9 cellular contexts compared by ENCODE assay signal in genomic region chr1:204829133-204829532, GRCh38. TPM values are rescaled to one million over a fixed set of nuclear protein-coding genes. Genes with fewer than 3 reads are reported as not detected.
DNase-seq lines count a peak whose midpoint lies in the region; ATAC-seq, FAIRE-seq and TF ChIP-seq lines count a peak whose summit lies in the region.
"Had no signal": no experiment of that assay in that cellular context is flagged by ENCODE, and none has a peak within 500 bp of the region (broad histone marks: within the 10 kb centered on the region; RNA-seq: fewer than 3 reads in every experiment).

No MANE protein-coding gene starts in this region.

- H3K4me2 ChIP-seq in A549, result peak overlapping the region; percentile 70; the same call in 2 of the 3 replicates
- H3K4me2 ChIP-seq in neural cell (ENCODE audit: low read length), result peak overlapping the region; percentile 98

- H3F3A ChIP-seq in neural cell (ENCODE audit: insufficient read depth, low read length, poor library complexity, severe bottlenecking), result no peaks in the 10 kb centered on the region

- no peak overlapping the region for H3K27ac ChIP-seq in A549
- H3K27ac ChIP-seq in HUES48 (ENCODE audit: low read depth, low read length), result no peak overlapping the region
- no peak overlapping the region for H3K27ac ChIP-seq in endodermal cell (ENCODE audit: low read depth, low read length)
- H3K27ac ChIP-seq in neural cell (ENCODE audit: low read length), result peak overlapping the region; percentile 68

- no peak for TF ChIP-seq EP300 in A549 (IDR thresholded peaks at IDR 0.05)
- no peak for TF ChIP-seq EP300 in neural cell (conservative IDR thresholded peaks at IDR 0.05; ENCODE audit: poor library complexity, severe bottlenecking)

- H4K20me1 ChIP-seq in neural cell (ENCODE audit: insufficient read depth), result peaks cover 4% of the 10 kb centered on the region

- WGBS in A549 (ENCODE audit: missing lambda C conversion rate), result 80% methylated on average over 5 of the region's 5 CpGs
- 0 to 33% methylated on average over 2 to 5 of the region's 5 CpGs for WGBS in endodermal cell (ENCODE audit: insufficient coverage in 1 of 2, insufficient read length in 1 of 2), 2 experiments

- CTCF ChIA-PET in A549 (lab: Yijun Ruan, JAX), result interaction anchor here (0.7 to 19.3 kb wide), 3 partner anchors 8 to 18 kb away, joined by 3 to 272 read pairs (median 3); no protein-coding TSS in a partner anchor

- H3K36me3 ChIP-seq in HUES48 (ENCODE audit: control insufficient read depth, insufficient read depth, low read length) (no peaks in the 10 kb centered on the region), endodermal cell (ENCODE audit: control insufficient read depth, insufficient read depth, low read length) (no peaks in the 10 kb centered on the region), neural cell (ENCODE audit: insufficient read depth, low read length) (no peaks in the 10 kb centered on the region)

- H3K9ac ChIP-seq in HUES48 (ENCODE audit: low read depth, low read length), result no peak overlapping the region
- H3K9ac ChIP-seq in endodermal cell (ENCODE audit: extremely low read depth, low read length, poor library complexity, severe bottlenecking), result peak overlapping the region; percentile 20
- H3K9ac ChIP-seq in neural cell (ENCODE audit: low read length), result peak overlapping the region; percentile 91

- no peak for TF ChIP-seq POLR2A in A549 (IDR thresholded peaks at IDR 0.05; ENCODE audit: low read length)

- FAIRE-seq in A549 (lab: Jason Lieb, UNC), result no peak

- H3K4me1 ChIP-seq in A549, result no peaks in the 10 kb centered on the region; the same call in 2 of the 3 replicates
- H3K4me1 ChIP-seq in HUES48 (ENCODE audit: control insufficient read depth, insufficient read depth, low read length), result peaks cover 19% of the 10 kb centered on the region
- no peaks in the 10 kb centered on the region for H3K4me1 ChIP-seq in endodermal cell (ENCODE audit: control insufficient read depth, insufficient read depth, low read length)

- peak overlapping the region; percentile 51 for H2AFZ ChIP-seq in neural cell (ENCODE audit: low read depth, low read length)

- ATAC-seq in A549 (no peak), GM19324 (IDR thresholded peaks at IDR 0.05; ENCODE audit: low FRiP score, unreplicated experiment) (no peak), GM18868 (IDR thresholded peaks at IDR 0.05; ENCODE audit: unreplicated experiment) (no peak)

- H3K9me3 ChIP-seq in A549 (no peaks in the 10 kb centered on the region), HUES48 (ENCODE audit: control insufficient read depth, insufficient read depth, low read length) (no peaks in the 10 kb centered on the region), endodermal cell (ENCODE audit: control insufficient read depth, low read length) (no peaks in the 10 kb centered on the region), neural cell (ENCODE audit: low read length) (no peaks in the 10 kb centered on the region)

- peaks cover 49% of the 10 kb centered on the region for H3K79me2 ChIP-seq in neural cell (replicated peaks; ENCODE audit: insufficient read depth, low read length)

- DNase-seq in A549 (ENCODE audit: low read depth in 1 of 2, low spot score in 1 of 2) (no peak), endodermal cell (peak; percentile 64), GM20000 (ENCODE audit: low spot score) (no peak), activated T-cell treated with anti-CD3 and anti-CD28 coated beads for 4 hours (no peak)
- DNase-seq: GDM1 had no signal

- H3K9me2 ChIP-seq in neural cell (ENCODE audit: insufficient read depth, low read length), result no peaks in the 10 kb centered on the region

- no peak overlapping the region for H3K27ac Mint-ChIP-seq in endodermal cell

- TF ChIP-seq CTCF in A549 (IDR thresholded peaks at IDR 0.05) (no peak), endodermal cell (conservative IDR thresholded peaks at IDR 0.05) (no peak), neural cell (IDR thresholded peaks at IDR 0.05; ENCODE audit: poor library complexity, severe bottlenecking) (no peak), GM20000 (IDR thresholded peaks at IDR 0.05; ENCODE audit: extremely low read depth, missing control alignments) (no peak)

- peaks cover 26% of the 10 kb centered on the region for H3K4me1 Mint-ChIP-seq in endodermal cell

- POLR2A ChIA-PET in A549 (lab: Yijun Ruan, JAX), result no interaction called here

- H3K27me3 Mint-ChIP-seq in endodermal cell (ENCODE audit: insufficient read depth), result peaks cover 20% of the 10 kb centered on the region

- H3K27me3 ChIP-seq in HUES48 (ENCODE audit: control insufficient read depth, insufficient read depth, low read length) (peaks cover 15% of the 10 kb centered on the region; the same call in 1 of the 2 replicates), endodermal cell (ENCODE audit: control insufficient read depth, insufficient read depth, low read length, poor library complexity, severe bottlenecking) (peaks cover 15% of the 10 kb centered on the region), neural cell (ENCODE audit: insufficient read depth, low read depth, low read length) (peaks cover 3% of the 10 kb centered on the region)

- H3K4me3 ChIP-seq in A549 (no peak overlapping the region), HUES48 (ENCODE audit: low read depth, low read length) (peak overlapping the region; percentile 78), endodermal cell (ENCODE audit: low read length) (peak overlapping the region; percentile 85), neural cell (ENCODE audit: low read length) (peak overlapping the region; percentile 83)

- H3K36me3 Mint-ChIP-seq in endodermal cell (ENCODE audit: low read depth), result no peaks in the 10 kb centered on the region

- TF ChIP-seq RAD21 in A549 (conservative IDR thresholded peaks at IDR 0.05 in 1 of 2, IDR thresholded peaks at IDR 0.05 in 1 of 2), result no peak
- TF ChIP-seq RAD21 in neural cell (conservative IDR thresholded peaks at IDR 0.05), result no peak

- H3K4me3 Mint-ChIP-seq in endodermal cell, result peak overlapping the region; percentile 57

- no peaks in the 10 kb centered on the region for H3K9me3 Mint-ChIP-seq in endodermal cell

TF ChIP-seq in A549, 52 proteins besides CTCF, POLR2A, EP300 and RAD21:
- TF ChIP-seq BCL3 (IDR thresholded peaks at IDR 0.05) (no peak), HDAC2 (IDR thresholded peaks at IDR 0.05) (no peak), ZFP36 (IDR thresholded peaks at IDR 0.05; ENCODE audit: borderline replicate concordance, partially characterized antibody) (no peak), NR3C1 (IDR thresholded peaks at IDR 0.05) (no peak), ZSCAN20 (CRISPR knock-in tag; IDR thresholded peaks at IDR 0.05) (no peak), CHD2 (IDR thresholded peaks at IDR 0.05; ENCODE audit: low read length, partially characterized antibody) (no peak), FOSL2 (IDR thresholded peaks at IDR 0.05) (no peak), FOSL2 (CRISPR knock-in tag; IDR thresholded peaks at IDR 0.05) (no peak), KDM1A (IDR thresholded peaks at IDR 0.05; ENCODE audit: low read depth) (no peak), NPAS2 (CRISPR knock-in tag; IDR thresholded peaks at IDR 0.05; ENCODE audit: borderline replicate concordance) (no peak)

TF ChIP-seq in neural cell, 6 proteins besides CTCF, POLR2A, EP300 and RAD21:
- TF ChIP-seq REST (IDR thresholded peaks at IDR 0.05; ENCODE audit: borderline replicate concordance), result peak; percentile 12
- no peak for TF ChIP-seq SMC3 (conservative IDR thresholded peaks at IDR 0.05; ENCODE audit: poor library complexity)

RNA-seq across cellular contexts. Expression of gene NFASC, which starts 41.5 kb away (rescaled TPM):
- polyA plus RNA-seq in A549 (2011; rRNA removed) (0.21 and 0.27 TPM in 2 replicates), A549 (2017; fragmentation: RNase III; extraction: RNeasy Plus Mini Kit Qiagen cat#74134 plus additional on column Dnase treatment) (0.39 to 0.51 TPM (median 0.45 TPM) in 3 replicates), neural cell (23.9 and 34.1 TPM in 2 replicates)
- polyA plus RNA-seq in A549 (2012; cell fraction: cytosol; rRNA removed), result 0.29 and 0.35 TPM in 2 replicates
- polyA plus RNA-seq in A549 (2012; cell fraction: nucleus; rRNA removed), result 0.65 and 0.79 TPM in 2 replicates
- polyA minus RNA-seq in A549 (2011; rRNA and poly(A)+ RNA removed), result 0.34 and 0.58 TPM in 2 replicates
- total RNA-seq in endodermal cell, result 10 to 100 TPM; 27.7 to 45.9 TPM
- 38.0 TPM for polyA plus RNA-seq in endodermal cell (2013, experiment 1 of 2)
- 41.3 TPM for polyA plus RNA-seq in endodermal cell (2013, experiment 2 of 2)
- polyA minus RNA-seq in neural cell, result 99.3 and 114 TPM in 2 replicates

Comparison
In these comparisons a context has a peak if more than half of its experiments do, and no peak if none do; other contexts are left out.
1. RNA of gene NFASC, which starts 41.5 kb away (polyA plus RNA-seq): 23.9 to 34.1 TPM in neural cell; 0.21 to 0.79 TPM in A549; every median in the first group is over 10 times any median in the second.